22 cellular contexts compared by ENCODE assay signal in genomic region chr9:95930314-95930713, GRCh38. TPM values are rescaled to one million over a fixed set of nuclear protein-coding genes. Genes with fewer than 3 reads are reported as not detected.
DNase-seq lines count a peak whose midpoint lies in the region; ATAC-seq, FAIRE-seq and TF ChIP-seq lines count a peak whose summit lies in the region.
"Had no signal": no experiment of that assay in that cellular context is flagged by ENCODE, and none has a peak within 500 bp of the region (broad histone marks: within the 10 kb centered on the region; RNA-seq: fewer than 3 reads in every experiment).

No MANE protein-coding gene starts in this region.

- TF ChIP-seq EP300 in HepG2 (IDR thresholded peaks at IDR 0.05; ENCODE audit: low read depth in 2 of 2, low read length in 2 of 2): no peak
- TF ChIP-seq EP300 in HepG2 (CRISPR knock-in tag; IDR thresholded peaks at IDR 0.05; ENCODE audit: borderline replicate concordance): no peak

- in situ Hi-C loops in HepG2 (cut with HindIII; ENCODE audit: extremely low pct_ligation_motif_present, low pct_unique_long_range_greater_than_20kb): no loop called here

- peaks cover 6% of the 10 kb centered on the region for H3K4me1 Mint-ChIP-seq in WTC11

- POLR2A ChIA-PET in HepG2 (lab: Yijun Ruan, JAX) (no interaction called here), WTC11 (lab: Charles Lee) (no interaction called here)

- no peak for FAIRE-seq in HepG2 (lab: Jason Lieb, UNC)
- FAIRE-seq: A204.1, D721Med, G401.6, GM12891 had no signal

- no peak overlapping the region for H3K4me3 Mint-ChIP-seq in WTC11
- H3K4me3 Mint-ChIP-seq: CD4-positive, alpha-beta T cell; CD8-positive, alpha-beta T cell had no signal

- H3K4me1 ChIP-seq in liver (ENCODE audit: control insufficient read depth in 4 of 4, insufficient read depth in 4 of 4, low read length in 3 of 4): peaks cover 0 to 4% (median 2%) of the 10 kb centered on the region in 4 donors
- H3K4me1 ChIP-seq in HepG2 (ENCODE audit: insufficient read depth, low read length): no peaks in the 10 kb centered on the region
- H3K4me1 ChIP-seq in mucosa of descending colon (ENCODE audit: low read depth): no peaks in the 10 kb centered on the region
- H3K4me1 ChIP-seq: BE2C, BLaER1 had no signal

- no peak overlapping the region for H3K4me2 ChIP-seq in HepG2 (ENCODE audit: low read depth, low read length)
- H3K4me2 ChIP-seq: BLaER1 had no signal

- intact Hi-C loops in HepG2 (cut with micrococcal nuclease; ENCODE audit: unreplicated experiment) (no loop called here), mucosa of descending colon (cut with DNase I, micrococcal nuclease) (no loop called here)

- no peaks in the 10 kb centered on the region for H4K20me1 ChIP-seq in HepG2 (ENCODE audit: insufficient read depth, low read length)
- H4K20me1 ChIP-seq: BLaER1 had no signal

- ATAC-seq in HepG2 (no peak), WTC11 (no peak), left lobe of liver (peak; percentile 62), HG02610 (IDR thresholded peaks at IDR 0.05; ENCODE audit: unreplicated experiment) (no peak), mucosa of descending colon (no peak)
- ATAC-seq: CD8-positive, alpha-beta T cell had no signal

- H3K27ac ChIP-seq in liver (ENCODE audit: low read depth in 1 of 2, low read length in 2 of 2) (no peak overlapping the region), HepG2 (ENCODE audit: extremely low read length, insufficient read depth, low read length) (no peak overlapping the region)
- H3K27ac ChIP-seq: BLaER1 had no signal

- H3K27me3 Mint-ChIP-seq in WTC11 (ENCODE audit: low read depth): no peaks in the 10 kb centered on the region
- H3K27me3 Mint-ChIP-seq: CD4-positive, alpha-beta T cell had no signal

- H3K9me3 Mint-ChIP-seq in WTC11: no peaks in the 10 kb centered on the region
- H3K9me3 Mint-ChIP-seq: CD4-positive, alpha-beta T cell; CD8-positive, alpha-beta T cell had no signal

- WGBS in liver: 28% methylated on average over 1 of the region's 1 CpG
- WGBS in HepG2 (ENCODE audit: low lambda C conversion rate): 79% methylated on average over 1 of the region's 1 CpG

- no TSS peak for BruUV-seq in HepG2 (replicated peaks; lab: Mats Ljungman, UMichigan)

- peaks cover 49% of the 10 kb centered on the region for H3K36me3 Mint-ChIP-seq in WTC11

- TF ChIP-seq CTCF in liver (IDR thresholded peaks at IDR 0.05; ENCODE audit: low read depth, low read length, missing input control) (no peak), HepG2 (CRISPR knock-in tag; IDR thresholded peaks at IDR 0.05) (no peak), WTC11 (IDR thresholded peaks at IDR 0.05) (no peak), mucosa of descending colon (IDR thresholded peaks at IDR 0.05) (no peak)

- H3K9ac ChIP-seq in liver (ENCODE audit: low read depth in 1 of 2, low read length in 2 of 2): no peak overlapping the region
- H3K9ac ChIP-seq in HepG2 (ENCODE audit: insufficient read depth, low read depth, low read length): no peak overlapping the region
- H3K9ac ChIP-seq: BLaER1 had no signal

- no peak for TF ChIP-seq RAD21 in liver (IDR thresholded peaks at IDR 0.05)
- TF ChIP-seq RAD21 in HepG2 (CRISPR knock-in tag; IDR thresholded peaks at IDR 0.05): no peak

- H3K79me2 ChIP-seq in HepG2 (ENCODE audit: insufficient read depth, low read length): no peaks in the 10 kb centered on the region

- CTCF ChIA-PET in HepG2 (lab: Yijun Ruan, JAX; ENCODE audit: low intra/inter-chr PET ratio, low total read pairs): no interaction called here
- CTCF ChIA-PET in WTC11 (lab: Charles Lee): no interaction called here

- H3K27me3 ChIP-seq in liver (ENCODE audit: control insufficient read depth in 4 of 4, insufficient read depth in 4 of 4, low read length in 3 of 4): no peaks in the 10 kb centered on the region
- H3K27me3 ChIP-seq in HepG2 (ENCODE audit: control insufficient read depth in 1 of 2, insufficient read depth in 2 of 2, low read length in 2 of 2): no peaks in the 10 kb centered on the region
- H3K27me3 ChIP-seq: BE2C, BLaER1 had no signal

- no peak for DNase-seq in HepG2 (ENCODE audit: low spot score)
- no peak for DNase-seq in WTC11 (ENCODE audit: low spot score)
- no peak for DNase-seq in left lobe of liver (ENCODE audit: low spot score)
- DNase-seq in mucosa of descending colon: no peak
- no peak for DNase-seq in mucosa of gallbladder (ENCODE audit: low spot score)
- DNase-seq: 8988T; ACHN; BE2C; C1 segment of cervical spinal cord; Caco-2; Calu3; CD4-positive, alpha-beta T cell; CD8-positive, alpha-beta T cell; DMS79 treated with DMSO at 0.1 percent for 48 hours; GF-D8 had no signal

- H3K4me3 ChIP-seq in liver (ENCODE audit: low read depth in 1 of 3, low read length in 3 of 3) (no peak overlapping the region), HepG2 (replicated peaks in 1 of 3; ENCODE audit: insufficient read depth in 1 of 3, low read depth in 2 of 3, low read length in 3 of 3) (no peak overlapping the region), mucosa of descending colon (no peak overlapping the region)
- H3K4me3 ChIP-seq: BLaER1 had no signal

- H3K36me3 ChIP-seq in liver (ENCODE audit: control insufficient read depth in 4 of 4, insufficient read depth in 3 of 4, low read depth in 1 of 4, low read length in 3 of 4) (peaks cover 4 to 35% (median 14%) of the 10 kb centered on the region in 4 donors), HepG2 (replicated peaks in 1 of 2; ENCODE audit: control insufficient read depth in 1 of 2, insufficient read depth in 2 of 2, low read length in 2 of 2) (peaks cover 10 to 49% of the 10 kb centered on the region in 2 experiments), mucosa of descending colon (ENCODE audit: low read depth) (no peaks in the 10 kb centered on the region)

- peak overlapping the region; percentile 4; the same call in 1 of the 2 replicates for H3K27ac Mint-ChIP-seq in WTC11
- H3K27ac Mint-ChIP-seq: CD4-positive, alpha-beta T cell had no signal

- no peak overlapping the region for H2AFZ ChIP-seq in HepG2 (ENCODE audit: low read length)

- TF ChIP-seq POLR2A in HepG2 (IDR thresholded peaks at IDR 0.05; ENCODE audit: insufficient read depth in 1 of 2, low read depth in 2 of 2, low read length in 2 of 2): no peak

- H3K9me3 ChIP-seq in liver (ENCODE audit: control insufficient read depth in 4 of 4, low read length in 3 of 4) (no peaks in the 10 kb centered on the region), HepG2 (ENCODE audit: low read length) (no peaks in the 10 kb centered on the region), mucosa of descending colon (no peaks in the 10 kb centered on the region)
- H3K9me3 ChIP-seq: BE2C, BLaER1, Caco-2 had no signal

TF ChIP-seq in liver, 16 proteins besides CTCF, POLR2A, EP300 and RAD21:
- TF ChIP-seq EGR1 (IDR thresholded peaks at IDR 0.05; ENCODE audit: low read depth in 2 of 2) (no peak), HNF4A (conservative IDR thresholded peaks at IDR 0.05) (peak in 1 of 2 donors; percentile 59), YY1 (IDR thresholded peaks at IDR 0.05) (peak; percentile 22)

TF ChIP-seq in WTC11, 78 proteins besides CTCF, POLR2A, EP300 and RAD21:
- TF ChIP-seq ZNF396 (CRISPR knock-in tag; IDR thresholded peaks at IDR 0.05; ENCODE audit: borderline replicate concordance): no peak

RNA-seq across cellular contexts. Expression of gene ERCC6L2, which starts 54.8 kb away (rescaled TPM):
- 10 to 100 TPM; 32.4 to 46.0 TPM for total RNA-seq in liver
- 10 to 100 TPM in 1 of 2 donors, 1 to 10 TPM in 1; 4.7 to 11.7 TPM for polyA plus RNA-seq in liver
- 45.9 and 63.0 TPM in 2 replicates for total RNA-seq in HepG2 (2016; rRNA removed; fragmentation: Illumina TruSeq; extraction: Trizol)
- 13.0 and 15.0 TPM in 2 replicates for total RNA-seq in HepG2 (2016; cell fraction: cytosol; rRNA removed; fragmentation: Illumina TruSeq; extraction: Trizol; ENCODE audit: low read depth)
- 41.3 and 61.0 TPM in 2 replicates for total RNA-seq in HepG2 (2016; cell fraction: insoluble cytoplasmic fraction; rRNA removed; fragmentation: Illumina TruSeq; extraction: Trizol)
- total RNA-seq in HepG2 (2016; cell fraction: membrane; rRNA removed; fragmentation: Illumina TruSeq; extraction: Trizol): 22.7 and 23.0 TPM in 2 replicates
- total RNA-seq in HepG2 (2016; cell fraction: nucleus; rRNA removed; fragmentation: Illumina TruSeq; extraction: Trizol): 60.4 and 64.9 TPM in 2 replicates
- polyA plus RNA-seq in HepG2 (2011; rRNA removed): 10.8 and 13.4 TPM in 2 replicates
- polyA plus RNA-seq in HepG2 (2011; cell fraction: cytosol; rRNA removed): 5.7 and 9.4 TPM in 2 replicates
- polyA plus RNA-seq in HepG2 (2011; cell fraction: nucleus; rRNA removed): 14.0 and 14.2 TPM in 2 replicates
- 10.8 and 17.3 TPM in 2 replicates for polyA plus RNA-seq in HepG2 (2012)
- 0.62 and 0.73 TPM in 2 replicates for polyA plus RNA-seq in HepG2 (2016; cell fraction: cytosol; fragmentation: Illumina TruSeq; extraction: Trizol; ENCODE audit: low read depth)
- 19.5 and 20.2 TPM in 2 replicates for polyA plus RNA-seq in HepG2 (2016; cell fraction: insoluble cytoplasmic fraction; fragmentation: Illumina TruSeq; extraction: Trizol; ENCODE audit: low read depth)
- polyA plus RNA-seq in HepG2 (2016; cell fraction: membrane; fragmentation: Illumina TruSeq; extraction: Trizol; ENCODE audit: low read depth): 1.6 and 2.1 TPM in 2 replicates
- 20.7 and 22.6 TPM in 2 replicates for polyA plus RNA-seq in HepG2 (2016; cell fraction: nucleus; fragmentation: Illumina TruSeq; extraction: Trizol; ENCODE audit: insufficient read depth, low read depth)
- 20.6 and 21.7 TPM in 2 replicates for polyA minus RNA-seq in HepG2 (2011; rRNA and poly(A)+ RNA removed; ENCODE audit: low replicate concordance)
- 31.4 and 41.6 TPM in 2 replicates for polyA minus RNA-seq in HepG2 (2011; cell fraction: cytosol; rRNA and poly(A)+ RNA removed)
- 191 and 213 TPM in 2 replicates for polyA minus RNA-seq in HepG2 (2011; cell fraction: nucleus; rRNA and poly(A)+ RNA removed)
- 41.8 to 43.0 TPM (median 42.9 TPM) in 3 replicates for total RNA-seq in WTC11 (2021)
- total RNA-seq in left lobe of liver: 13.9 TPM
- total RNA-seq in mucosa of descending colon: 10 to 100 TPM; 32.4 to 69.4 (median 51.4) TPM
- total RNA-seq in mucosa of gallbladder: 36.6 TPM
